9 cellular contexts compared by ENCODE assay signal in the genomic region with DNA sequence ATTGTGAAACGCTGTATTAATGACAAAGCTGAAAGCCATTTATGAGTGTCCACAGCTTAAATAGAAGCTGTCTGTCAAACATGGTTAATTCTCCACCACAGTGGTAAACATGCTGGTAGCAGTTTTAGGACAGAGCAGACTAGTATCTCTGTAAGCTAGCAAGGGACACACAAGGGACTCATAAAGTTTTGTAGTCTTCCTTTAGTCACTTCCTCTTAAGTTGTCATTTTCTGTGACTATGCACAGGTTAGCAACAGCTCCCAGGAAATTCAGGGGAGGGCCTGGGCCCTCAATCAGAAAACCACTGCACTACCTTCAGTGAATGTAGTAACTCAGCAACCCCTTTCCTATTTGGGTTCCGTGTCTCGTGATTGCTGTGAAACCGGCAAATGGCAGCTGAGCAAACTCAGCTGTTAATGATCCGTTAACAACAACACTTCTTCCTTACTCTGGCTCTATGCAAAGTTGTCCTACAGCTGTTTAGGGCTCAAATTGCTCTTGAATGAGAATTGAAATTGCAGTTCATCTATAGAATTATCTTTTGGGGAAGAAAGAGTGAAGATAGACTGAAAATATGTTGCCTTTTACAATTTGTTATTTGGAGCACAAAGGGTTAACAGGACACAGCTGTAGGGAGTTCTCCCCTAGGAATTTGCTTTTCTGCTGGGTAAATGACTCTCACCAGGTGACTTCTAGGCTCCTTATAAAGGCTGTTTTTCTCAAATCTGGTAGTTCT. TPM values are rescaled to one million over a fixed set of nuclear protein-coding genes. Genes with fewer than 3 reads are reported as not detected.
DNase-seq lines count a peak whose midpoint lies in the region; ATAC-seq lines count a peak whose summit lies in the region.
"Had no signal": no experiment of that assay in that cellular context is flagged by ENCODE, and none has a peak within 500 bp of the region (broad histone marks: within the 10 kb centered on the region; RNA-seq: fewer than 3 reads in every experiment).

Gene MMP26, plus strand, starts transcription at position 731 of the 736 bp plus-strand sequence.

- ATAC-seq in GM18909 (IDR thresholded peaks at IDR 0.05; ENCODE audit: poor library complexity, unreplicated experiment) (peak; percentile 43), HG03175 (IDR thresholded peaks at IDR 0.05; ENCODE audit: unreplicated experiment) (peak; percentile 60), GM21576 (IDR thresholded peaks at IDR 0.05; ENCODE audit: unreplicated experiment) (no peak), HG02885 (IDR thresholded peaks at IDR 0.05; ENCODE audit: poor library complexity, unreplicated experiment) (no peak)

- DNase-seq in NCI-H345 treated with DMSO at 0.1 percent for 48 hours (lab: John Stamatoyannopoulos, UW; ENCODE audit: unreplicated experiment) (peak; percentile 97), myocyte (ENCODE audit: low read depth) (peak; percentile 57), MV-4-11 (lab: John Stamatoyannopoulos, UW) (no peak), LoVo (ENCODE audit: low spot score) (no peak)
- DNase-seq: colonic mucosa had no signal

RNA-seq across cellular contexts. Expression of gene MMP26, which starts in this region (rescaled TPM):
- total RNA-seq in myocyte = not detected in 2 replicates
- polyA plus RNA-seq in myocyte (2012) = not detected
- total RNA-seq: colonic mucosa had no signal

Comparison
In these comparisons a context has a peak if more than half of its experiments do, and no peak if none do; other contexts are left out.
1. Peak in DNase-seq in myocyte; RNA of the gene not detected or under 1 TPM.
2. ATAC-seq: peak in GM18909 (single experiment) and HG03175 (single experiment); none in GM21576 (single experiment) and HG02885 (single experiment).